ENCODE assay signal across 8 cellular contexts in genomic region chr2:36672199-36672598, GRCh38. TPM values are rescaled to one million over a fixed set of nuclear protein-coding genes. Genes with fewer than 3 reads are reported as not detected.
A peak's percentile ranks its signal among the peaks of the same experiment; 100 is the strongest.
DNase-seq lines count a peak whose midpoint lies in the region; ATAC-seq and TF ChIP-seq lines count a peak whose summit lies in the region.

No MANE protein-coding gene starts in this region.

- no peaks in the 10 kb centered on the region for H3K9me3 Mint-ChIP-seq in type B pancreatic cell

- no peaks in the 10 kb centered on the region for H3K36me3 ChIP-seq in cardiac muscle cell

- no peaks in the 10 kb centered on the region for H3K27me3 Mint-ChIP-seq in type B pancreatic cell

- H3K36me3 Mint-ChIP-seq in type B pancreatic cell = no peaks in the 10 kb centered on the region

- no peak overlapping the region for H3K4me3 Mint-ChIP-seq in type B pancreatic cell

- intact Hi-C loops in right cardiac atrium (cut with DNase I) = no loop called here

- ATAC-seq in right cardiac atrium = no peak

- DNase-seq in cardiac muscle cell (ENCODE audit: low read depth in 1 of 2, low spot score in 1 of 2) = peak; percentile 42 to 54
- DNase-seq in right cardiac atrium = no peak
- peak; percentile 79 for DNase-seq in RKO (ENCODE audit: low spot score)
- peak; percentile 69 for DNase-seq in fibroblast of pulmonary artery (ENCODE audit: low read depth)
- no peak for DNase-seq in type B pancreatic cell (ENCODE audit: extremely low spot score, unreplicated experiment)
- DNase-seq in stimulated activated naive CD4-positive, alpha-beta T cell (lab: John Stamatoyannopoulos, UW) = no peak
- DNase-seq in HK-2 (ENCODE audit: unreplicated experiment) = no peak
- no peak for DNase-seq in effector CD8-positive, alpha-beta T cell (lab: John Stamatoyannopoulos, UW)

- WGBS in right cardiac atrium = 50% methylated on average over 1 of the region's 1 CpG

- peaks cover 5% of the 10 kb centered on the region for H3K4me1 Mint-ChIP-seq in type B pancreatic cell (ENCODE audit: unreplicated experiment)

- peak; percentile 56 for TF ChIP-seq CTCF in cardiac muscle cell (IDR thresholded peaks at IDR 0.05; ENCODE audit: low read depth, low read length)
- TF ChIP-seq CTCF in fibroblast of pulmonary artery (IDR thresholded peaks at IDR 0.05; ENCODE audit: low read length, missing control alignments) = peak; percentile 73
- peak; percentile 67 for TF ChIP-seq CTCF in type B pancreatic cell (conservative IDR thresholded peaks at IDR 0.05)

- no peaks in the 10 kb centered on the region for H3K4me1 ChIP-seq in cardiac muscle cell (ENCODE audit: low read depth)
- no peaks in the 10 kb centered on the region for H3K4me1 ChIP-seq in right cardiac atrium (ENCODE audit: control insufficient read depth, insufficient read depth, low read length)

- H3K9me3 ChIP-seq in cardiac muscle cell (ENCODE audit: low read depth) = no peaks in the 10 kb centered on the region
- no peaks in the 10 kb centered on the region for H3K9me3 ChIP-seq in right cardiac atrium (ENCODE audit: control insufficient read depth, low read length)

- H3K27me3 ChIP-seq in cardiac muscle cell (peaks cover 6% of the 10 kb centered on the region), right cardiac atrium (ENCODE audit: control insufficient read depth, insufficient read depth) (no peaks in the 10 kb centered on the region)

- H3K4me3 ChIP-seq in cardiac muscle cell (no peak overlapping the region), right cardiac atrium (ENCODE audit: low read length) (no peak overlapping the region), fibroblast of pulmonary artery (replicated peaks; ENCODE audit: low read depth, low read length) (no peak overlapping the region)

- no peak overlapping the region for H3K27ac Mint-ChIP-seq in type B pancreatic cell

- H3K27ac ChIP-seq in cardiac muscle cell (no peak overlapping the region), right cardiac atrium (ENCODE audit: low read length) (no peak overlapping the region)

RNA-seq across cellular contexts. Expression of gene VIT, which starts 24.3 kb away (rescaled TPM):
- not detected in 2 replicates for total RNA-seq in cardiac muscle cell
- polyA plus RNA-seq in cardiac muscle cell = not detected in 2 replicates
- 10 to 100 TPM; 10.2 to 25.0 (median 16.2) TPM for total RNA-seq in right cardiac atrium
- polyA plus RNA-seq in right cardiac atrium = 11.7 TPM
- 1.2 and 1.4 TPM in 2 replicates for total RNA-seq in type B pancreatic cell (ENCODE audit: low replicate concordance)

Comparison
In these comparisons a context has a peak if more than half of its experiments do, and no peak if none do; other contexts are left out.
1. DNase-seq: peak in cardiac muscle cell (2 of 2), RKO (single experiment) and fibroblast of pulmonary artery (single experiment); none in right cardiac atrium (0 of 3), type B pancreatic cell (single experiment), stimulated activated naive CD4-positive, alpha-beta T cell (0 of 6), HK-2 (single experiment) and effector CD8-positive, alpha-beta T cell (single experiment).
2. Peak in every context shown above with its lines, with median percentiles within 50 percentile points of each other: CTCF ChIP-seq.